Comparison of ENCODE assay signal across 8 cellular contexts in genomic region chr19:52094526-52094925, GRCh38. TPM values are rescaled to one million over a fixed set of nuclear protein-coding genes. Genes with fewer than 3 reads are reported as not detected.
DNase-seq lines count a peak whose midpoint lies in the region; ATAC-seq and TF ChIP-seq lines count a peak whose summit lies in the region.

No MANE protein-coding gene starts in this region.

- no peaks in the 10 kb centered on the region for H3K27me3 ChIP-seq in CD8-positive, alpha-beta memory T cell (ENCODE audit: insufficient read depth, low read length, poor library complexity, severe bottlenecking)
- H3K27me3 ChIP-seq in NT2/D1 (ENCODE audit: insufficient read depth, insufficient read length) = no peaks in the 10 kb centered on the region
- no peaks in the 10 kb centered on the region for H3K27me3 ChIP-seq in neural progenitor cell

- H3K9me3 ChIP-seq in CD8-positive, alpha-beta memory T cell (ENCODE audit: low read length) = peaks cover 6% of the 10 kb centered on the region
- H3K9me3 ChIP-seq in NT2/D1 (ENCODE audit: insufficient read depth, low read length) = peaks cover 54% of the 10 kb centered on the region
- H3K9me3 ChIP-seq in neural progenitor cell (ENCODE audit: low read depth) = no peaks in the 10 kb centered on the region

- H4K20me1 ChIP-seq in neural progenitor cell (ENCODE audit: low read depth) = no peaks in the 10 kb centered on the region

- no peak for TF ChIP-seq CTCF in epithelial cell of esophagus (IDR thresholded peaks at IDR 0.05; ENCODE audit: insufficient read depth, low read depth, low read length, missing control alignments)
- TF ChIP-seq CTCF in neural progenitor cell (IDR thresholded peaks at IDR 0.05) = no peak

- no peak overlapping the region for H2AFZ ChIP-seq in neural progenitor cell (replicated peaks)

- peak overlapping the region; percentile 58 to 98 (median 94) for H3K27ac Mint-ChIP-seq in CD8-positive, alpha-beta memory T cell
- H3K27ac Mint-ChIP-seq in neural progenitor cell = peak overlapping the region; percentile 33

- DNase-seq in CD8-positive, alpha-beta memory T cell = no peak
- no peak for DNase-seq in NT2/D1 (ENCODE audit: low read depth, low spot score)
- DNase-seq in epithelial cell of esophagus (ENCODE audit: low read depth) = no peak
- DNase-seq in neural progenitor cell (ENCODE audit: low spot score) = peak; percentile 1
- no peak for DNase-seq in activated gamma-delta T cell (lab: John Stamatoyannopoulos, UW)
- no peak for DNase-seq in cerebellum (ENCODE audit: low spot score)

- H3K9me3 Mint-ChIP-seq in CD8-positive, alpha-beta memory T cell = peaks cover 27 to 72% (median 47%) of the 10 kb centered on the region in 5 donors
- peaks cover 75% of the 10 kb centered on the region for H3K9me3 Mint-ChIP-seq in neural progenitor cell

- H3K9ac ChIP-seq in NT2/D1 (ENCODE audit: insufficient read length, low read depth) = peak overlapping the region; percentile 92
- peak overlapping the region; percentile 46 for H3K9ac ChIP-seq in neural progenitor cell

- peak overlapping the region; percentile 88 to 99 (median 98) for H3K4me3 Mint-ChIP-seq in CD8-positive, alpha-beta memory T cell
- peak overlapping the region; percentile 92 for H3K4me3 Mint-ChIP-seq in neural progenitor cell

- peaks cover 32% of the 10 kb centered on the region for H3K79me2 ChIP-seq in neural progenitor cell (ENCODE audit: low read depth)

- peak overlapping the region; percentile 87 for H3K27ac ChIP-seq in CD8-positive, alpha-beta memory T cell (ENCODE audit: low read depth, low read length)
- no peak overlapping the region for H3K27ac ChIP-seq in neural progenitor cell

- ATAC-seq in HG02870 (IDR thresholded peaks at IDR 0.05; ENCODE audit: unreplicated experiment) (no peak), HG02884 (IDR thresholded peaks at IDR 0.05; ENCODE audit: unreplicated experiment) (no peak)

- H3K36me3 Mint-ChIP-seq in CD8-positive, alpha-beta memory T cell = peaks cover 25 to 75% (median 60%) of the 10 kb centered on the region in 3 donors
- peaks cover 35% of the 10 kb centered on the region for H3K36me3 Mint-ChIP-seq in neural progenitor cell

- H3K36me3 ChIP-seq in CD8-positive, alpha-beta memory T cell (ENCODE audit: insufficient read depth, low read length) = peaks cover 12% of the 10 kb centered on the region
- H3K36me3 ChIP-seq in NT2/D1 (ENCODE audit: insufficient read depth, insufficient read length, low read length) (peaks cover 14% of the 10 kb centered on the region), neural progenitor cell (no peaks in the 10 kb centered on the region)

- H3K4me1 ChIP-seq in CD8-positive, alpha-beta memory T cell (ENCODE audit: insufficient read depth, low read length) = peaks cover 14% of the 10 kb centered on the region
- H3K4me1 ChIP-seq in NT2/D1 (ENCODE audit: insufficient read depth, insufficient read length) (no peaks in the 10 kb centered on the region), neural progenitor cell (peaks cover 3% of the 10 kb centered on the region)

- peak overlapping the region; percentile 100 for H3K4me2 ChIP-seq in neural progenitor cell

- H3K27me3 Mint-ChIP-seq in CD8-positive, alpha-beta memory T cell = peaks cover 0 to under 1% of the 10 kb centered on the region in 2 donors
- peaks cover 2% of the 10 kb centered on the region for H3K27me3 Mint-ChIP-seq in neural progenitor cell (ENCODE audit: insufficient read depth, low read depth)

- CTCF ChIA-PET in CD8-positive, alpha-beta memory T cell (lab: Charles Lee) = no interaction called here

- POLR2A ChIA-PET in CD8-positive, alpha-beta memory T cell (lab: Charles Lee) = no interaction called here

- peaks cover 54 to 64% (median 60%) of the 10 kb centered on the region in 3 donors for H3K4me1 Mint-ChIP-seq in CD8-positive, alpha-beta memory T cell
- peaks cover 9% of the 10 kb centered on the region for H3K4me1 Mint-ChIP-seq in neural progenitor cell

- H3K4me3 ChIP-seq in CD8-positive, alpha-beta memory T cell (ENCODE audit: low read length) = peak overlapping the region; percentile 94
- peak overlapping the region; percentile 81 for H3K4me3 ChIP-seq in NT2/D1 (ENCODE audit: insufficient read length, low read depth)
- H3K4me3 ChIP-seq in epithelial cell of esophagus (ENCODE audit: low read length) = peak overlapping the region; percentile 100
- H3K4me3 ChIP-seq in neural progenitor cell = peak overlapping the region; percentile 70

- H3F3A ChIP-seq in neural progenitor cell (ENCODE audit: low read depth) = peaks cover 7% of the 10 kb centered on the region

RNA-seq across cellular contexts. Expression of gene ZNF841, which starts 1.0 kb away (rescaled TPM):
- 10 to 100 TPM; 14.5 to 15.2 TPM for total RNA-seq in CD8-positive, alpha-beta memory T cell
- 5.7 TPM for polyA plus RNA-seq in CD8-positive, alpha-beta memory T cell
- 17.6 and 18.3 TPM in 2 replicates for total RNA-seq in neural progenitor cell (ENCODE audit: low replicate concordance)
- total RNA-seq in cerebellum = 41.6 TPM

RNA-seq across cellular contexts. Expression of gene ZNF616, which starts 45.2 kb away (rescaled TPM):
- total RNA-seq in CD8-positive, alpha-beta memory T cell = 10 to 100 TPM; 11.2 to 12.6 TPM
- polyA plus RNA-seq in CD8-positive, alpha-beta memory T cell = 4.6 TPM
- total RNA-seq in neural progenitor cell (ENCODE audit: low replicate concordance) (26.8 and 38.4 TPM in 2 replicates), cerebellum (27.1 TPM)

RNA-seq across cellular contexts. Expression of gene ZNF432, which starts 45.9 kb away (rescaled TPM):
- 10 to 100 TPM; 13.0 to 13.4 TPM for total RNA-seq in CD8-positive, alpha-beta memory T cell
- polyA plus RNA-seq in CD8-positive, alpha-beta memory T cell = 5.8 TPM
- 17.7 and 23.3 TPM in 2 replicates for total RNA-seq in neural progenitor cell (ENCODE audit: low replicate concordance)
- total RNA-seq in cerebellum = 25.4 TPM
